ENCODE assay signal across 1 cellular context in the genomic region with DNA sequence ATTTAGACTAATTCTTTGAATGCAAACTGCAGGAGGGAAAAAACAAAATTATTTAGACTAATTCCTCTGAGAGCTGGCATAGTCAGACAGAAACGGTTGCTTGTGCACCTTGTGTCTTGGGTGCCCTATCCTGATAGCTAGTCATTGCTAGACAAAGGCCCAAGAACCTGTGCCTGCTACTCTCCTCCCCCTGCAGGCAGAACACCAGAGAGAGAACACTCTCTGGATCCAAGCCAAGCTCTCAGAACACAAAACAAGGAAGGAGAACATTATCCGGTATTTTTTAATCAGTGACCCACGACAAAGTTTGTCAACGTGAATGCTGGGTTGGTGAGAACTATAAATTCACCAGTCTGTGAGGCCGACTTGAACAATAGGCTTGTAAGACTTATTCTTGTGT.
TF ChIP-seq lines count a peak whose summit lies in the region.

No MANE protein-coding gene starts in this region.

TF ChIP-seq in GM23338, 12 proteins besides CTCF, POLR2A, EP300 and RAD21:
- TF ChIP-seq, protein P1, sequence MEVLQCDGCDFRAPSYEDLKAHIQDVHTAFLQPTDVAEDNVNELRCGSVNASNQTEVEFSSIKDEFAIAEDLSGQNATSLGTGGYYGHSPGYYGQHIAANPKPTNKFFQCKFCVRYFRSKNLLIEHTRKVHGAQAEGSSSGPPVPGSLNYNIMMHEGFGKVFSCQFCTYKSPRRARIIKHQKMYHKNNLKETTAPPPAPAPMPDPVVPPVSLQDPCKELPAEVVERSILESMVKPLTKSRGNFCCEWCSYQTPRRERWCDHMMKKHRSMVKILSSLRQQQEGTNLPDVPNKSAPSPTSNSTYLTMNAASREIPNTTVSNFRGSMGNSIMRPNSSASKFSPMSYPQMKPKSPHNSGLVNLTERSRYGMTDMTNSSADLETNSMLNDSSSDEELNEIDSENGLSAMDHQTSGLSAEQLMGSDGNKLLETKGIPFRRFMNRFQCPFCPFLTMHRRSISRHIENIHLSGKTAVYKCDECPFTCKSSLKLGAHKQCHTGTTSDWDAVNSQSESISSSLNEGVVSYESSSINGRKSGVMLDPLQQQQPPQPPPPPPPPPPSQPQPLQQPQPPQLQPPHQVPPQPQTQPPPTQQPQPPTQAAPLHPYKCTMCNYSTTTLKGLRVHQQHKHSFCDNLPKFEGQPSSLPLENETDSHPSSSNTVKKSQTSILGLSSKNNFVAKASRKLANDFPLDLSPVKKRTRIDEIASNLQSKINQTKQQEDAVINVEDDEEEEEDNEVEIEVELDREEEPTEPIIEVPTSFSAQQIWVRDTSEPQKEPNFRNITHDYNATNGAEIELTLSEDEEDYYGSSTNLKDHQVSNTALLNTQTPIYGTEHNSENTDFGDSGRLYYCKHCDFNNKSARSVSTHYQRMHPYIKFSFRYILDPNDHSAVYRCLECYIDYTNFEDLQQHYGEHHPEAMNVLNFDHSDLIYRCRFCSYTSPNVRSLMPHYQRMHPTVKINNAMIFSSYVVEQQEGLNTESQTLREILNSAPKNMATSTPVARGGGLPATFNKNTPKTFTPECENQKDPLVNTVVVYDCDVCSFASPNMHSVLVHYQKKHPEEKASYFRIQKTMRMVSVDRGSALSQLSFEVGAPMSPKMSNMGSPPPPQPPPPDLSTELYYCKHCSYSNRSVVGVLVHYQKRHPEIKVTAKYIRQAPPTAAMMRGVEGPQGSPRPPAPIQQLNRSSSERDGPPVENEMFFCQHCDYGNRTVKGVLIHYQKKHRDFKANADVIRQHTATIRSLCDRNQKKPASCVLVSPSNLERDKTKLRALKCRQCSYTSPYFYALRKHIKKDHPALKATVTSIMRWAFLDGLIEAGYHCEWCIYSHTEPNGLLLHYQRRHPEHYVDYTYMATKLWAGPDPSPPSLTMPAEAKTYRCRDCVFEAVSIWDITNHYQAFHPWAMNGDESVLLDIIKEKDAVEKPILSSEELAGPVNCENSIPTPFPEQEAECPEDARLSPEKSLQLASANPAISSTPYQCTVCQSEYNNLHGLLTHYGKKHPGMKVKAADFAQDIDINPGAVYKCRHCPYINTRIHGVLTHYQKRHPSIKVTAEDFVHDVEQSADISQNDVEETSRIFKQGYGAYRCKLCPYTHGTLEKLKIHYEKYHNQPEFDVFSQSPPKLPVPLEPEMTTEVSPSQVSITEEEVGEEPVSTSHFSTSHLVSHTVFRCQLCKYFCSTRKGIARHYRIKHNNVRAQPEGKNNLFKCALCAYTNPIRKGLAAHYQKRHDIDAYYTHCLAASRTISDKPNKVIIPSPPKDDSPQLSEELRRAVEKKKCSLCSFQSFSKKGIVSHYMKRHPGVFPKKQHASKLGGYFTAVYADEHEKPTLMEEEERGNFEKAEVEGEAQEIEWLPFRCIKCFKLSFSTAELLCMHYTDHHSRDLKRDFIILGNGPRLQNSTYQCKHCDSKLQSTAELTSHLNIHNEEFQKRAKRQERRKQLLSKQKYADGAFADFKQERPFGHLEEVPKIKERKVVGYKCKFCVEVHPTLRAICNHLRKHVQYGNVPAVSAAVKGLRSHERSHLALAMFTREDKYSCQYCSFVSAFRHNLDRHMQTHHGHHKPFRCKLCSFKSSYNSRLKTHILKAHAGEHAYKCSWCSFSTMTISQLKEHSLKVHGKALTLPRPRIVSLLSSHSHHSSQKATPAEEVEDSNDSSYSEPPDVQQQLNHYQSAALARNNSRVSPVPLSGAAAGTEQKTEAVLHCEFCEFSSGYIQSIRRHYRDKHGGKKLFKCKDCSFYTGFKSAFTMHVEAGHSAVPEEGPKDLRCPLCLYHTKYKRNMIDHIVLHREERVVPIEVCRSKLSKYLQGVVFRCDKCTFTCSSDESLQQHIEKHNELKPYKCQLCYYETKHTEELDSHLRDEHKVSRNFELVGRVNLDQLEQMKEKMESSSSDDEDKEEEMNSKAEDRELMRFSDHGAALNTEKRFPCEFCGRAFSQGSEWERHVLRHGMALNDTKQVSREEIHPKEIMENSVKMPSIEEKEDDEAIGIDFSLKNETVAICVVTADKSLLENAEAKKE (CRISPR knock-in tag; IDR thresholded peaks at IDR 0.05) = no peak
- no peak for TF ChIP-seq EZH2phosphoT487 (IDR thresholded peaks at IDR 0.05; ENCODE audit: unreplicated experiment)
- TF ChIP-seq JUNB (IDR thresholded peaks at IDR 0.05; ENCODE audit: unreplicated experiment) = no peak
- TF ChIP-seq STAT1 (IDR thresholded peaks at IDR 0.05; ENCODE audit: unreplicated experiment) = no peak
- TF ChIP-seq ETS1 (IDR thresholded peaks at IDR 0.05) = no peak
- no peak for TF ChIP-seq ZNF114 (CRISPR knock-in tag; IDR thresholded peaks at IDR 0.05)
- no peak for TF ChIP-seq REST (IDR thresholded peaks at IDR 0.05; ENCODE audit: unreplicated experiment)
- no peak for TF ChIP-seq CREB1 (CRISPR knock-in tag; IDR thresholded peaks at IDR 0.05; ENCODE audit: low read depth)
- TF ChIP-seq NANOG (IDR thresholded peaks at IDR 0.05; ENCODE audit: borderline replicate concordance) = no peak
- TF ChIP-seq POLR2AphosphoS5 (IDR thresholded peaks at IDR 0.05; ENCODE audit: low read depth) = no peak
- no peak for TF ChIP-seq EZH2 (IDR thresholded peaks at IDR 0.05; ENCODE audit: low read depth, unreplicated experiment)
- TF ChIP-seq ZNF331 (CRISPR knock-in tag; IDR thresholded peaks at IDR 0.05; ENCODE audit: low read depth) = no peak
